In the genomic region with DNA sequence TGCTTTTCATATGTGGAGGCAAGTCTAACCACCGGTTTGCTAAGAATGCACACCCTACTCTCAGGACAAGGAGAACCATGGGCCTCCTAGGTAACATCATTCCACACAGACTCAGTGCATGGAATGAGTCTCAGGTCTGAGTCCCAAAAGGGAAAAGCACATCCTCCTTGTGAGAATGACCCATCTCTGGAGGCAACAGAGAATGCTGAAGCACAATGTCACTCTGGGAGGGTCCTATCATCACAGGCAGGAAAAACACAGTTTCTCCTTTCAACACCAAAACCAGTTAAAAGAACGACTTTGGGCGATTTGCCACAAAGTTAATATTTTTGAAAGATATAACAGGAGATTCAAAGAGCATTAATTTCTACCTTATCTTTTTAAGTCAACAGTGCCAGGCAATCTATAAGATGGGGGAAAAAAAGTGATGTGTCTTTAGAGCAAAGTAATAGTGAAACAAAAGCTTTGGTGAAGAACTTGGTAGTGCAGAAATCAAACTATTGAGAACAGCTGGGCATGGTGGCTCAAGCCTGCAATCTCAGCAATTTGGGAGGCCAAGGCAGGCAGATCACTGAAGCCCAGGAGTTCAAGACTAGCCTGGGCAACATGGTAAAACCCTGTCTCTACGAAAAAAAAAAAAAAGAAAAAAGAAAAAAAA, we compare ENCODE assay signal across 23 cellular contexts.
DNase-seq lines count a peak whose midpoint lies in the region; ATAC-seq and TF ChIP-seq lines count a peak whose summit lies in the region.
"Had no signal": no experiment of that assay in that cellular context is flagged by ENCODE, and none has a peak within 500 bp of the region (broad histone marks: within the 10 kb centered on the region; RNA-seq: fewer than 3 reads in every experiment).

No MANE protein-coding gene starts in this region.

- TF ChIP-seq CTCF in GM13976 (IDR thresholded peaks at IDR 0.05; ENCODE audit: borderline replicate concordance, control extremely low read depth, extremely low read depth, insufficient read depth, missing control alignments), result no peak

- ATAC-seq in GM18909 (IDR thresholded peaks at IDR 0.05; ENCODE audit: poor library complexity, unreplicated experiment) (peak; percentile 55), HG03354 (IDR thresholded peaks at IDR 0.05; ENCODE audit: poor library complexity, severe bottlenecking, unreplicated experiment) (peak; percentile 31), HG03045 (IDR thresholded peaks at IDR 0.05; ENCODE audit: unreplicated experiment) (no peak)
- ATAC-seq: CD8-positive, alpha-beta T cell; K562; left ventricle myocardium superior; natural killer cell; stimulated activated memory B cell treated with anti-CD40 and anti-IgM and Interleukin-4, amounts not matched to agents 10 μg/mL and 1 μg/mL and 100 μg/mL, for 72 hours; upper lobe of right lung had no signal

- DNase-seq in AG20443 (ENCODE audit: low spot score) (peak; percentile 21), dermis blood vessel endothelial cell (peak; percentile 53), NCI-H1694 (lab: John Stamatoyannopoulos, UW) (no peak), NCI-H128 (lab: John Stamatoyannopoulos, UW; ENCODE audit: unreplicated experiment) (no peak), GM13976 (ENCODE audit: low spot score) (no peak)
- DNase-seq: activated CD4-positive, alpha-beta T cell treated with anti-CD3 and anti-CD28 coated beads, Interleukin-2, amount 10 ng/mL, durations not matched to agents 7 days and 5 days; anterior cingulate cortex; CD8-positive, alpha-beta T cell; left ventricle myocardium superior; midbrain; natural killer cell; NCI-H2029; NCI-H2227 treated with DMSO at 0.1 percent for 48 hours; retina; SK-N-SH; spleen; stimulated activated CD4-positive, alpha-beta T cell treated with anti-CD3 and anti-CD28 coated beads, Interleukin-2, amount 100 ng/mL, for 48 hours; upper lobe of right lung had no signal

- in situ Hi-C loops in GM13976 (cut with MboI; ENCODE audit: low sequenced_read_pairs, unreplicated experiment), result no loop called here

Comparison
In these comparisons a context has a peak if more than half of its experiments do, and no peak if none do; other contexts are left out.
1. DNase-seq: peak in AG20443 (single experiment) and dermis blood vessel endothelial cell (single experiment); none in NCI-H1694 (single experiment), NCI-H128 (single experiment) and GM13976 (single experiment).